In the genomic region with DNA sequence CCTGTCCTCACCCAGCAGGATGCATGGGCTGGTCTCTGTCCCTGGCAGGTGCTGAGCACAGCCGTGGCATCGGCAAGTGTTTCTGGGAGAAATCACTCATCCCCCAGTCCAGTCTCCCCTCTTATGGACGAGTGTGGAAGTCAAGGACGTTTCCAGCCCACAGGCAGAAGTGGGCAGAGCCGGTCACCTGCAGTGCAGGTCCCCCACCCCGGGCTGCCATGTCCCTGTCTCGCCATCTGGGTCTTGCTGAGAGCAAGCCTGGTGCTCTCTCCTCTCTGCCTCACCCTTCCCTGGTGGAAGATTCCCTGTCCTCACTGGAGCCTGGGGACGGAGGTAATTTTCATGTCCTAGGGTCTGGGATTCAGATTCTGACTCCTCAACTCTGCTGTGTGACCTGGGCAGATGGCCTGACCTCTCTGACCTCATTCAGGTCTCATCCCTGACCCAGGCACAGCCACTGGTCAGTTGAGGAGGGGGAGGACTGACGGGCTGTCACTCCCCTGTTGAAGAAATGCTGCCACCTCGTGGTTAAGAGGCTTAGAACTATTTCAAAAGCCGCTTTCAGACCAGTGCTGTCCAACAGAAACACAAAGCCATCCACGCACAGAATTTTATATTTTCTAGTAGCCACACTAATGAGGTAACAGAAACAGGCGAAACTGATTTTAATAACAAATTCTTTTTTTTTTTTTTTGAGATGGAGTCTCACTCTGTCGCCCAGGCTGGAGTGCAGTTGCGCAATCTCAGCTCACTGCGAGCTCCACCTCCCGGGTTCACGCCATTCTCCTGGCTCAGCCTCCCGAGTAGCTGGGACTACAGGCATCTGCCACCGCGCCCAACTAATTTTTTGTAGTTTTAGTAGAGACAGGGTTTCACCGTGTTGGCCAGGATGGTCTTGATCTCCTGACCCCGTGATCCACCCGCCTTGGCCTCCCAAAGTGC, we compare ENCODE assay signal across 1 cellular context.
TF ChIP-seq lines count a peak whose summit lies in the region.

No MANE protein-coding gene starts in this region.

TF ChIP-seq in K562, 482 proteins besides CTCF, POLR2A, EP300 and RAD21 (continued from another document and continues in another):
- TF ChIP-seq ZNF12 (CRISPR knock-in tag; IDR thresholded peaks at IDR 0.05) (no peak), ZNF639 (CRISPR knock-in tag; conservative IDR thresholded peaks at IDR 0.05 in 1 of 2, IDR thresholded peaks at IDR 0.05 in 1 of 2) (no peak), TEAD4 (IDR thresholded peaks at IDR 0.05; ENCODE audit: low read length) (peak; percentile 39; the same call in 1 of the 2 replicates), TEAD4 (CRISPR knock-in tag; IDR thresholded peaks at IDR 0.05; ENCODE audit: borderline replicate concordance) (no peak), BRCA1 (IDR thresholded peaks at IDR 0.05) (no peak), BRCA1 (CRISPR knock-in tag; IDR thresholded peaks at IDR 0.05) (no peak), RREB1 (CRISPR knock-in tag; IDR thresholded peaks at IDR 0.05) (0 out of 2 replicates have a peak, but pooled peaks have one; percentile 58), ATF7 (IDR thresholded peaks at IDR 0.05) (peak; percentile 71), ZFPM2 (CRISPR knock-in tag; IDR thresholded peaks at IDR 0.05) (no peak), RBM22 (IDR thresholded peaks at IDR 0.05; ENCODE audit: low read depth, low read length, poor library complexity, severe bottlenecking) (no peak), ELF2 (CRISPR knock-in tag; IDR thresholded peaks at IDR 0.05) (no peak), BHLHE40 (IDR thresholded peaks at IDR 0.05; ENCODE audit: low read length) (peak; percentile 30; the same call in 1 of the 2 replicates), MAFF (IDR thresholded peaks at IDR 0.05; ENCODE audit: low read length) (no peak), NFXL1 (CRISPR knock-in tag; IDR thresholded peaks at IDR 0.05) (no peak), TCF7L2 (IDR thresholded peaks at IDR 0.05; ENCODE audit: low read depth, low read length) (no peak), HNRNPUL1 (IDR thresholded peaks at IDR 0.05; ENCODE audit: low read length) (no peak), ZNF75A (CRISPR knock-in tag; IDR thresholded peaks at IDR 0.05) (no peak), ZNF780A (CRISPR knock-in tag; IDR thresholded peaks at IDR 0.05) (no peak), CTBP1 (IDR thresholded peaks at IDR 0.05; ENCODE audit: borderline replicate concordance) (peak; percentile 49; the same call in 1 of the 2 replicates), PPARD (CRISPR knock-in tag; IDR thresholded peaks at IDR 0.05) (no peak), MTA3 (IDR thresholded peaks at IDR 0.05; ENCODE audit: borderline replicate concordance) (peak; percentile 50; the same call in 1 of the 2 replicates), ZNF197 (CRISPR knock-in tag; IDR thresholded peaks at IDR 0.05; ENCODE audit: low read depth) (no peak), ZNF324 (CRISPR knock-in tag; IDR thresholded peaks at IDR 0.05) (no peak), CSDE1 (IDR thresholded peaks at IDR 0.05) (no peak), ESRRA (IDR thresholded peaks at IDR 0.05; ENCODE audit: borderline replicate concordance, low read depth) (peak; percentile 68; the same call in 1 of the 2 replicates), ZNF518B (CRISPR knock-in tag; IDR thresholded peaks at IDR 0.05) (no peak), KAT7 (CRISPR knock-in tag; IDR thresholded peaks at IDR 0.05; ENCODE audit: borderline replicate concordance) (no peak)
- TF ChIP-seq, protein P1, sequence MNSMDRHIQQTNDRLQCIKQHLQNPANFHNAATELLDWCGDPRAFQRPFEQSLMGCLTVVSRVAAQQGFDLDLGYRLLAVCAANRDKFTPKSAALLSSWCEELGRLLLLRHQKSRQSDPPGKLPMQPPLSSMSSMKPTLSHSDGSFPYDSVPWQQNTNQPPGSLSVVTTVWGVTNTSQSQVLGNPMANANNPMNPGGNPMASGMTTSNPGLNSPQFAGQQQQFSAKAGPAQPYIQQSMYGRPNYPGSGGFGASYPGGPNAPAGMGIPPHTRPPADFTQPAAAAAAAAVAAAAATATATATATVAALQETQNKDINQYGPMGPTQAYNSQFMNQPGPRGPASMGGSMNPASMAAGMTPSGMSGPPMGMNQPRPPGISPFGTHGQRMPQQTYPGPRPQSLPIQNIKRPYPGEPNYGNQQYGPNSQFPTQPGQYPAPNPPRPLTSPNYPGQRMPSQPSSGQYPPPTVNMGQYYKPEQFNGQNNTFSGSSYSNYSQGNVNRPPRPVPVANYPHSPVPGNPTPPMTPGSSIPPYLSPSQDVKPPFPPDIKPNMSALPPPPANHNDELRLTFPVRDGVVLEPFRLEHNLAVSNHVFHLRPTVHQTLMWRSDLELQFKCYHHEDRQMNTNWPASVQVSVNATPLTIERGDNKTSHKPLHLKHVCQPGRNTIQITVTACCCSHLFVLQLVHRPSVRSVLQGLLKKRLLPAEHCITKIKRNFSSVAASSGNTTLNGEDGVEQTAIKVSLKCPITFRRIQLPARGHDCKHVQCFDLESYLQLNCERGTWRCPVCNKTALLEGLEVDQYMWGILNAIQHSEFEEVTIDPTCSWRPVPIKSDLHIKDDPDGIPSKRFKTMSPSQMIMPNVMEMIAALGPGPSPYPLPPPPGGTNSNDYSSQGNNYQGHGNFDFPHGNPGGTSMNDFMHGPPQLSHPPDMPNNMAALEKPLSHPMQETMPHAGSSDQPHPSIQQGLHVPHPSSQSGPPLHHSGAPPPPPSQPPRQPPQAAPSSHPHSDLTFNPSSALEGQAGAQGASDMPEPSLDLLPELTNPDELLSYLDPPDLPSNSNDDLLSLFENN (IDR thresholded peaks at IDR 0.05; ENCODE audit: low read depth in 2 of 2, low read length in 2 of 2) = 0 out of 4 replicates have a peak, but pooled peaks of 1 of the 2 experiments have one; percentile 19
- TF ChIP-seq, protein P2, sequence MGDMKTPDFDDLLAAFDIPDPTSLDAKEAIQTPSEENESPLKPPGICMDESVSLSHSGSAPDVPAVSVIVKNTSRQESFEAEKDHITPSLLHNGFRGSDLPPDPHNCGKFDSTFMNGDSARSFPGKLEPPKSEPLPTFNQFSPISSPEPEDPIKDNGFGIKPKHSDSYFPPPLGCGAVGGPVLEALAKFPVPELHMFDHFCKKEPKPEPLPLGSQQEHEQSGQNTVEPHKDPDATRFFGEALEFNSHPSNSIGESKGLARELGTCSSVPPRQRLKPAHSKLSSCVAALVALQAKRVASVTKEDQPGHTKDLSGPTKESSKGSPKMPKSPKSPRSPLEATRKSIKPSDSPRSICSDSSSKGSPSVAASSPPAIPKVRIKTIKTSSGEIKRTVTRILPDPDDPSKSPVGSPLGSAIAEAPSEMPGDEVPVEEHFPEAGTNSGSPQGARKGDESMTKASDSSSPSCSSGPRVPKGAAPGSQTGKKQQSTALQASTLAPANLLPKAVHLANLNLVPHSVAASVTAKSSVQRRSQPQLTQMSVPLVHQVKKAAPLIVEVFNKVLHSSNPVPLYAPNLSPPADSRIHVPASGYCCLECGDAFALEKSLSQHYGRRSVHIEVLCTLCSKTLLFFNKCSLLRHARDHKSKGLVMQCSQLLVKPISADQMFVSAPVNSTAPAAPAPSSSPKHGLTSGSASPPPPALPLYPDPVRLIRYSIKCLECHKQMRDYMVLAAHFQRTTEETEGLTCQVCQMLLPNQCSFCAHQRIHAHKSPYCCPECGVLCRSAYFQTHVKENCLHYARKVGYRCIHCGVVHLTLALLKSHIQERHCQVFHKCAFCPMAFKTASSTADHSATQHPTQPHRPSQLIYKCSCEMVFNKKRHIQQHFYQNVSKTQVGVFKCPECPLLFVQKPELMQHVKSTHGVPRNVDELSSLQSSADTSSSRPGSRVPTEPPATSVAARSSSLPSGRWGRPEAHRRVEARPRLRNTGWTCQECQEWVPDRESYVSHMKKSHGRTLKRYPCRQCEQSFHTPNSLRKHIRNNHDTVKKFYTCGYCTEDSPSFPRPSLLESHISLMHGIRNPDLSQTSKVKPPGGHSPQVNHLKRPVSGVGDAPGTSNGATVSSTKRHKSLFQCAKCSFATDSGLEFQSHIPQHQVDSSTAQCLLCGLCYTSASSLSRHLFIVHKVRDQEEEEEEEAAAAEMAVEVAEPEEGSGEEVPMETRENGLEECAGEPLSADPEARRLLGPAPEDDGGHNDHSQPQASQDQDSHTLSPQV (IDR thresholded peaks at IDR 0.05) = no peak
- TF ChIP-seq, protein P3, sequence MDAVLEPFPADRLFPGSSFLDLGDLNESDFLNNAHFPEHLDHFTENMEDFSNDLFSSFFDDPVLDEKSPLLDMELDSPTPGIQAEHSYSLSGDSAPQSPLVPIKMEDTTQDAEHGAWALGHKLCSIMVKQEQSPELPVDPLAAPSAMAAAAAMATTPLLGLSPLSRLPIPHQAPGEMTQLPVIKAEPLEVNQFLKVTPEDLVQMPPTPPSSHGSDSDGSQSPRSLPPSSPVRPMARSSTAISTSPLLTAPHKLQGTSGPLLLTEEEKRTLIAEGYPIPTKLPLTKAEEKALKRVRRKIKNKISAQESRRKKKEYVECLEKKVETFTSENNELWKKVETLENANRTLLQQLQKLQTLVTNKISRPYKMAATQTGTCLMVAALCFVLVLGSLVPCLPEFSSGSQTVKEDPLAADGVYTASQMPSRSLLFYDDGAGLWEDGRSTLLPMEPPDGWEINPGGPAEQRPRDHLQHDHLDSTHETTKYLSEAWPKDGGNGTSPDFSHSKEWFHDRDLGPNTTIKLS (IDR thresholded peaks at IDR 0.05; ENCODE audit: borderline replicate concordance, low read depth) = no peak
